ENCODE assay signal across 16 cellular contexts in the genomic region with DNA sequence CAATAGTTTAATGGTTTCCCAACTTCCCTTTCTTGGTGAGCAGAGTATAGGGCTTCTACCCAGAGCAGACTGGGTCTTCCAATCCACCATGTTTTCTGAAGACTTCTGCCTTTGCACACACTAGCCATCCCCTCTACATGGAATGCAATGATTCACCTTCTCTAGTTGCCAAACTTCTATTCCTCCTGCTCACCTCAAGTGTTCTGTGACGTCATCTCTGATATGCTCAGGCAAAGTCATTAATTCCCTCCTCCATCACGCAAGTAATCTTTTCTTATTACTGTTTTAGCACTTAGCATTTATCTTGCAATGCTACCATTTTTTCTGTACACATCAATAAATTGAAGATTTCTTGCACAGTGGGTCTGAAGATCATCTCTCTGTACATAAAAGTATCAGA.
DNase-seq lines count a peak whose midpoint lies in the region; ATAC-seq, FAIRE-seq and TF ChIP-seq lines count a peak whose summit lies in the region.
"Had no signal": no experiment of that assay in that cellular context is flagged by ENCODE, and none has a peak within 500 bp of the region (broad histone marks: within the 10 kb centered on the region; RNA-seq: fewer than 3 reads in every experiment).

No MANE protein-coding gene starts in this region.

- H3K27me3 Mint-ChIP-seq in osteocyte (ENCODE audit: unreplicated experiment) = peaks cover 5% of the 10 kb centered on the region
- H3K27me3 Mint-ChIP-seq: IgD-negative memory B cell had no signal

- peaks cover 3% of the 10 kb centered on the region for H3K9me3 Mint-ChIP-seq in osteocyte (ENCODE audit: unreplicated experiment)
- H3K9me3 Mint-ChIP-seq: GM23338, IgD-negative memory B cell had no signal

- POLR2A ChIA-PET in K562 (lab: Yijun Ruan, JAX) = interaction anchor here (0.6 kb wide), 1 partner anchor 690 kb away, joined by 3 read pairs; no protein-coding TSS in a partner anchor

- no peaks in the 10 kb centered on the region for H3K27me3 ChIP-seq in K562 (ENCODE audit: control insufficient read depth in 2 of 2, insufficient read depth in 2 of 2, low read length in 2 of 2)
- H3K27me3 ChIP-seq: BLaER1 treated with 17β-estradiol and CSF1 and Interleukin-3, amounts not matched to agents 10 nM and 100 nM had no signal

- no peak for FAIRE-seq in K562 (lab: Jason Lieb, UNC)
- FAIRE-seq: GM12891 had no signal

- no peak for TF ChIP-seq EP300 in K562 (IDR thresholded peaks at IDR 0.05; ENCODE audit: low read length)

- no peaks in the 10 kb centered on the region for H3K79me2 ChIP-seq in K562 (ENCODE audit: control insufficient read depth, insufficient read depth, low read length)

- H3K27ac ChIP-seq in K562 (ENCODE audit: extremely low read depth, low read depth, low read length) = no peak overlapping the region
- H3K27ac ChIP-seq: BLaER1 treated with 17β-estradiol and CSF1 and Interleukin-3, amounts not matched to agents 10 nM and 100 nM; KMS-11 had no signal

- H3K4me1 ChIP-seq in K562 (replicated peaks in 1 of 2; ENCODE audit: control insufficient read depth in 2 of 2, insufficient read depth in 2 of 2, low read length in 2 of 2) = no peaks in the 10 kb centered on the region

- no peak overlapping the region for H3K4me3 ChIP-seq in K562
- H3K4me3 ChIP-seq: BLaER1 treated with 17β-estradiol and CSF1 and Interleukin-3, amounts not matched to agents 10 nM and 100 nM; GM23338 had no signal

- no TSS peak for BruUV-seq in K562 (replicated peaks; lab: Mats Ljungman, UMichigan)

- H3K4me2 ChIP-seq in K562 (ENCODE audit: insufficient read depth, low read length) = no peak overlapping the region
- H3K4me2 ChIP-seq: GM23338, KMS-11 had no signal

- H3K9ac ChIP-seq in K562 (ENCODE audit: insufficient read depth in 1 of 2, low read depth in 2 of 2, low read length in 2 of 2) = no peak overlapping the region
- H3K9ac ChIP-seq: BLaER1 treated with 17β-estradiol and CSF1 and Interleukin-3, amounts not matched to agents 10 nM and 100 nM; KMS-11 had no signal

- H3K4me1 Mint-ChIP-seq in osteocyte (ENCODE audit: unreplicated experiment) = no peaks in the 10 kb centered on the region

- 0% methylated on average over 2 of the region's 2 CpGs for WGBS in K562 (ENCODE audit: insufficient coverage, low coverage, missing lambda C conversion rate)

- no peaks in the 10 kb centered on the region for H3K9me1 ChIP-seq in K562 (ENCODE audit: control insufficient read depth, insufficient read depth, low read length)

- peak; percentile 4 for DNase-seq in NOMO-1 treated with DMSO at 0.1 percent for 48 hours (lab: John Stamatoyannopoulos, UW; ENCODE audit: unreplicated experiment)
- DNase-seq in NOMO-1 treated with dmso at 0.1 percent for 144 hours (lab: John Stamatoyannopoulos, UW; ENCODE audit: unreplicated experiment) = no peak
- peak; percentile 27 for DNase-seq in MV-4-11 (lab: John Stamatoyannopoulos, UW)
- DNase-seq in K562 (ENCODE audit: extremely low read depth in 1 of 4, low spot score in 3 of 4) = no peak
- no peak for DNase-seq in GDM1 (lab: John Stamatoyannopoulos, UW)
- no peak for DNase-seq in osteocyte (ENCODE audit: extremely low spot score, unreplicated experiment)
- DNase-seq: 8988T; CD4-positive, CD25-positive, alpha-beta regulatory T cell; DMS53; H9 had no signal

- H3K9me3 ChIP-seq in K562 (replicated peaks; ENCODE audit: control insufficient read depth, insufficient read depth, low read depth, low read length) = no peaks in the 10 kb centered on the region
- H3K9me3 ChIP-seq: BLaER1 treated with 17β-estradiol and CSF1 and Interleukin-3, amounts not matched to agents 10 nM and 100 nM had no signal

- no peak for TF ChIP-seq POLR2A in K562 (conservative IDR thresholded peaks at IDR 0.05)

- H3K27ac Mint-ChIP-seq in osteocyte (ENCODE audit: unreplicated experiment) = no peak overlapping the region
- H3K27ac Mint-ChIP-seq: CD4-positive, CD25-positive, alpha-beta regulatory T cell; GM23338; H9; IgD-negative memory B cell had no signal

- H3K36me3 ChIP-seq in K562 (ENCODE audit: control insufficient read depth, insufficient read depth, low read length) = no peaks in the 10 kb centered on the region
- H3K36me3 ChIP-seq: BLaER1 treated with 17β-estradiol and CSF1 and Interleukin-3, amounts not matched to agents 10 nM and 100 nM had no signal

- no peak overlapping the region for H2AFZ ChIP-seq in K562 (ENCODE audit: low read depth, low read length)
- H2AFZ ChIP-seq: GM23338 had no signal

- no peak for TF ChIP-seq RAD21 in K562 (CRISPR knock-in tag; conservative IDR thresholded peaks at IDR 0.05 in 1 of 2, IDR thresholded peaks at IDR 0.05 in 1 of 2)

- H3K36me3 Mint-ChIP-seq in osteocyte (ENCODE audit: unreplicated experiment) = no peaks in the 10 kb centered on the region
- H3K36me3 Mint-ChIP-seq: CD4-positive, CD25-positive, alpha-beta regulatory T cell had no signal

- intact Hi-C loops in K562 (cut with micrococcal nuclease) = no loop called here

- no peak overlapping the region for H3K4me3 Mint-ChIP-seq in osteocyte (ENCODE audit: unreplicated experiment)
- H3K4me3 Mint-ChIP-seq: CD4-positive, CD25-positive, alpha-beta regulatory T cell; GM23338; H9; IgD-negative memory B cell had no signal

- H4K20me1 ChIP-seq in K562 (replicated peaks; ENCODE audit: control insufficient read depth, insufficient read depth, low read length) = no peaks in the 10 kb centered on the region
- H4K20me1 ChIP-seq: BLaER1 treated with 17β-estradiol and CSF1 and Interleukin-3, amounts not matched to agents 10 nM and 100 nM had no signal

- in situ Hi-C loops in K562 (cut with MboI) = no loop called here

- ATAC-seq in K562 (no peak), HG02938 (IDR thresholded peaks at IDR 0.05; ENCODE audit: unreplicated experiment) (no peak)
- ATAC-seq: GM23338 had no signal

- CTCF ChIA-PET in K562 (lab: Yijun Ruan, JAX; ENCODE audit: low intra/inter-chr PET ratio) = no interaction called here

- TF ChIP-seq CTCF in K562 (IDR thresholded peaks at IDR 0.05 in 2 of 3, conservative IDR thresholded peaks at IDR 0.05 in 1 of 3; ENCODE audit: insufficient read depth in 2 of 3, low read depth in 1 of 3, low read length in 3 of 3) (no peak), osteocyte (IDR thresholded peaks at IDR 0.05) (no peak)

TF ChIP-seq in K562, 482 proteins besides CTCF, POLR2A, EP300 and RAD21:
- TF ChIP-seq, protein P1, sequence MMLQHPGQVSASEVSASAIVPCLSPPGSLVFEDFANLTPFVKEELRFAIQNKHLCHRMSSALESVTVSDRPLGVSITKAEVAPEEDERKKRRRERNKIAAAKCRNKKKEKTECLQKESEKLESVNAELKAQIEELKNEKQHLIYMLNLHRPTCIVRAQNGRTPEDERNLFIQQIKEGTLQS (IDR thresholded peaks at IDR 0.05) = 0 out of 2 replicates have a peak, but pooled peaks have one; percentile 13
- TF ChIP-seq, protein P1 (CRISPR knock-in tag; conservative IDR thresholded peaks at IDR 0.05) = no peak
- no peak for TF ChIP-seq ZNF444 (CRISPR knock-in tag; IDR thresholded peaks at IDR 0.05)

Comparison
In these comparisons a context has a peak if more than half of its experiments do, and no peak if none do; other contexts are left out.
1. DNase-seq: peak in NOMO-1 treated with DMSO at 0.1 percent for 48 hours (single experiment) and MV-4-11 (single experiment); none in NOMO-1 treated with dmso at 0.1 percent for 144 hours (single experiment), K562 (0 of 4), GDM1 (single experiment) and osteocyte (single experiment).